In genomic region chr11:79437981-79438630, GRCh38 we compare ENCODE assay signal across 8 cellular contexts. TPM values are rescaled to one million over a fixed set of nuclear protein-coding genes. Genes with fewer than 3 reads are reported as not detected.
DNase-seq lines count a peak whose midpoint lies in the region; ATAC-seq and TF ChIP-seq lines count a peak whose summit lies in the region.

No MANE protein-coding gene starts in this region.

- no peak for TF ChIP-seq CTCF in GM13977 (IDR thresholded peaks at IDR 0.05; ENCODE audit: extremely low read depth, insufficient read depth, missing control alignments)
- TF ChIP-seq CTCF in Peyer's patch (IDR thresholded peaks at IDR 0.05) = no peak
- no peak for TF ChIP-seq CTCF in fibroblast of lung (conservative IDR thresholded peaks at IDR 0.05 in 1 of 2, IDR thresholded peaks at IDR 0.05 in 1 of 2; ENCODE audit: low read depth in 1 of 2, low read length in 2 of 2)

- in situ Hi-C loops in GM13977 (cut with MboI; ENCODE audit: low pct_unique_long_range_greater_than_20kb, low sequenced_read_pairs, unreplicated experiment) = no loop called here

- intact Hi-C loops in posterior cingulate gyrus (cut with DNase I) = no loop called here

- H2AFZ ChIP-seq in fibroblast of lung (ENCODE audit: low read length) = peak overlapping the region; percentile 81

- H3K27me3 ChIP-seq in Peyer's patch = peaks cover 0 to 25% of the 10 kb centered on the region in 2 donors
- no peaks in the 10 kb centered on the region for H3K27me3 ChIP-seq in fibroblast of lung (ENCODE audit: control insufficient read depth, insufficient read depth, low read length)

- ATAC-seq in HG02852 (IDR thresholded peaks at IDR 0.05; ENCODE audit: unreplicated experiment) (no peak), HG03571 (IDR thresholded peaks at IDR 0.05; ENCODE audit: unreplicated experiment) (no peak)

- peak; percentile 34 for DNase-seq in GM13977 (ENCODE audit: low spot score)
- no peak for DNase-seq in Peyer's patch
- peak; percentile 60 to 70 for DNase-seq in fibroblast of lung (ENCODE audit: low read depth in 2 of 2)
- peak in 8 of 10 donors; percentile 15 to 85 (median 28) for DNase-seq in posterior cingulate gyrus
- no peak for DNase-seq in activated gamma-delta T cell (lab: John Stamatoyannopoulos, UW)
- DNase-seq in activated effector memory CD4-positive, alpha-beta T cell treated with anti-CD3 and anti-CD28 coated beads, Interleukin-2, amount 50 U/mL, for 16 hours = no peak

- H3K9me3 ChIP-seq in Peyer's patch = peaks cover 0 to 5% (median 0%) of the 10 kb centered on the region in 4 donors
- H3K9me3 ChIP-seq in fibroblast of lung (ENCODE audit: control insufficient read depth, insufficient read depth, low read depth, low read length) = no peaks in the 10 kb centered on the region

- H3K36me3 ChIP-seq in Peyer's patch (no peaks in the 10 kb centered on the region), fibroblast of lung (ENCODE audit: control insufficient read depth, insufficient read depth, low read length) (no peaks in the 10 kb centered on the region)

- H3K27ac ChIP-seq in Peyer's patch = peak overlapping the region in 3 of 4 donors; percentile 27 to 67 (median 56)
- H3K27ac ChIP-seq in fibroblast of lung (ENCODE audit: insufficient read depth, low read length) = peak overlapping the region; percentile 91

- peak overlapping the region; percentile 97 for H3K4me2 ChIP-seq in fibroblast of lung (ENCODE audit: extremely low read depth, insufficient read depth, low read length)

- H3K4me3 ChIP-seq in Peyer's patch (peak overlapping the region; percentile 7 to 57 (median 34)), fibroblast of lung (replicated peaks in 1 of 4; ENCODE audit: control extremely low read depth in 1 of 4, insufficient read depth in 1 of 4, low read depth in 3 of 4, low read length in 4 of 4) (peak overlapping the region; percentile 66 to 92 (median 85))

- H3K4me1 ChIP-seq in Peyer's patch (peaks cover 0 to 43% (median 10%) of the 10 kb centered on the region in 4 donors), fibroblast of lung (ENCODE audit: control insufficient read depth, extremely low read depth, insufficient read depth, low read length) (peaks cover 5% of the 10 kb centered on the region)

- H3K79me2 ChIP-seq in fibroblast of lung (ENCODE audit: control insufficient read depth, insufficient read depth, low read length) = peaks cover 41% of the 10 kb centered on the region

- peak overlapping the region; percentile 92 for H3K9ac ChIP-seq in fibroblast of lung (ENCODE audit: insufficient read depth, low read length)

- no peak for TF ChIP-seq POLR2A in Peyer's patch (IDR thresholded peaks at IDR 0.05)

- H4K20me1 ChIP-seq in fibroblast of lung (ENCODE audit: control insufficient read depth, extremely low read depth, insufficient read depth, low read length) = no peaks in the 10 kb centered on the region

RNA-seq across cellular contexts. Expression of gene TENM4, which starts 2.7 kb away (rescaled TPM):
- total RNA-seq in Peyer's patch (1 to 10 TPM; 1.1 to 2.7 (median 2.0) TPM), fibroblast of lung (48.3 and 48.4 TPM in 2 replicates)
- polyA plus RNA-seq in fibroblast of lung = 4.6 and 10.7 TPM in 2 replicates
- polyA plus RNA-seq in fibroblast of lung (2012) = 7.1 and 11.9 TPM in 2 replicates
- polyA minus RNA-seq in fibroblast of lung (ENCODE audit: low replicate concordance) = 24.9 and 60.2 TPM in 2 replicates

Comparison
In these comparisons a context has a peak if more than half of its experiments do, and no peak if none do; other contexts are left out.
1. DNase-seq: peak in GM13977 (single experiment), fibroblast of lung (2 of 2) and posterior cingulate gyrus (8 of 10); none in Peyer's patch (0 of 3), activated gamma-delta T cell (single experiment) and activated effector memory CD4-positive, alpha-beta T cell treated with anti-CD3 and anti-CD28 coated beads, Interleukin-2, amount 50 U/mL, for 16 hours (single experiment).
2. RNA of gene TENM4, which starts 2.7 kb away (total RNA-seq): 48.3 to 48.4 TPM in fibroblast of lung; 1.1 to 2.7 TPM in Peyer's patch; every median in the first group is over 10 times any median in the second.